8 cellular contexts compared by ENCODE assay signal in genomic region chr1:206384029-206384812, GRCh38.
DNase-seq lines count a peak whose midpoint lies in the region; TF ChIP-seq lines count a peak whose summit lies in the region.
"Not testable (repeated sequence)": the region's sequence is repeated elsewhere in the genome, so short reads cannot be mapped to it uniquely, and the experiment has no call there.

No MANE protein-coding gene starts in this region.

- H3K27me3 Mint-ChIP-seq in activated CD4-positive, alpha-beta T cell treated with anti-CD3 and anti-CD28 coated beads, Interleukin-2, amount 10 ng/mL, durations not matched to agents 7 days and 5 days: not testable (repeated sequence)

- 32 to 33% methylated on average over 4 to 5 of the region's 11 CpGs for WGBS in tibial nerve, 2 donors

- H3K4me2 ChIP-seq in OCI-LY3 (ENCODE audit: low read length): peak overlapping the region; percentile 61

- not testable (repeated sequence) for H3K36me3 ChIP-seq in OCI-LY3 (replicated peaks; ENCODE audit: low read depth, low read length); left ventricle myocardium inferior; neutrophil; tibial nerve

- H3K9me3 Mint-ChIP-seq in activated CD4-positive, alpha-beta T cell treated with anti-CD3 and anti-CD28 coated beads, Interleukin-2, amount 10 ng/mL, durations not matched to agents 7 days and 5 days: not testable (repeated sequence)

- CTCF ChIA-PET in activated CD4-positive, alpha-beta T cell treated with anti-CD3 and anti-CD28 coated beads, Interleukin-2, amount 10 ng/mL, durations not matched to agents 7 days and 5 days (lab: Charles Lee): not testable (repeated sequence)

- TF ChIP-seq POLR2A in tibial nerve (IDR thresholded peaks at IDR 0.05): not testable (repeated sequence)

- H3K9ac ChIP-seq in OCI-LY3 (ENCODE audit: low read length): not testable (repeated sequence)

- intact Hi-C loops in left ventricle myocardium inferior (cut with micrococcal nuclease): not testable (repeated sequence)

- not testable (repeated sequence) for H3K27ac ChIP-seq in OCI-LY3 (ENCODE audit: low read length); left ventricle myocardium inferior (replicated peaks)
- H3K27ac ChIP-seq in coronary artery: peak overlapping the region in 1 of 2 donors; percentile 20
- peak overlapping the region; percentile 48 for H3K27ac ChIP-seq in neutrophil
- H3K27ac ChIP-seq in tibial nerve: peak overlapping the region in 1 of 4 donors; percentile 64

- H3K27me3 ChIP-seq in OCI-LY3 (ENCODE audit: low read depth, low read length); left ventricle myocardium inferior (ENCODE audit: low read depth); neutrophil; tibial nerve: not testable (repeated sequence)

- not testable (repeated sequence) for H3K4me1 Mint-ChIP-seq in activated CD4-positive, alpha-beta T cell treated with anti-CD3 and anti-CD28 coated beads, Interleukin-2, amount 10 ng/mL, durations not matched to agents 7 days and 5 days

- H3K4me1 ChIP-seq in OCI-LY3 (ENCODE audit: low read length); left ventricle myocardium inferior; tibial nerve: not testable (repeated sequence)
- peaks cover 4 to 13% of the 10 kb centered on the region in 2 experiments for H3K4me1 ChIP-seq in neutrophil (ENCODE audit: control insufficient read depth in 1 of 2, insufficient read depth in 1 of 2, low read depth in 1 of 2, low read length in 1 of 2)

- H3K4me3 ChIP-seq in OCI-LY3 (ENCODE audit: low read length): 0 out of 2 replicates have a peak overlapping the region, but pooled peaks have one; percentile 39
- H3K4me3 ChIP-seq in coronary artery; left ventricle myocardium inferior; neutrophil (ENCODE audit: low read depth in 1 of 2, low read length in 1 of 2); tibial nerve: not testable (repeated sequence)

- not testable (repeated sequence) for H3K9me3 ChIP-seq in OCI-LY3 (ENCODE audit: insufficient read depth, low read length); left ventricle myocardium inferior (replicated peaks); neutrophil; tibial nerve

- peak; percentile 44 for TF ChIP-seq CTCF in OCI-LY3 (IDR thresholded peaks at IDR 0.05; ENCODE audit: low read depth, low read length)
- TF ChIP-seq CTCF in coronary artery (IDR thresholded peaks at IDR 0.05); neutrophil (IDR thresholded peaks at IDR 0.05): not testable (repeated sequence)
- peak; percentile 54 for TF ChIP-seq CTCF in left ventricle myocardium inferior (IDR thresholded peaks at IDR 0.05; ENCODE audit: borderline replicate concordance)
- peak in 3 of 5 experiments; percentile 12 to 22 (median 16) for TF ChIP-seq CTCF in tibial nerve (IDR thresholded peaks at IDR 0.05)

- not testable (repeated sequence) for H2AFZ ChIP-seq in OCI-LY3 (ENCODE audit: low read depth, low read length)

- H3K36me3 Mint-ChIP-seq in activated CD4-positive, alpha-beta T cell treated with anti-CD3 and anti-CD28 coated beads, Interleukin-2, amount 10 ng/mL, durations not matched to agents 7 days and 5 days (ENCODE audit: low read depth): not testable (repeated sequence)

- POLR2A ChIA-PET in activated CD4-positive, alpha-beta T cell treated with anti-CD3 and anti-CD28 coated beads, Interleukin-2, amount 10 ng/mL, durations not matched to agents 7 days and 5 days (lab: Charles Lee): not testable (repeated sequence)

- H4K20me1 ChIP-seq in OCI-LY3 (ENCODE audit: insufficient read depth, low read length): not testable (repeated sequence)

- not testable (repeated sequence) for H3K4me3 Mint-ChIP-seq in activated CD4-positive, alpha-beta T cell treated with anti-CD3 and anti-CD28 coated beads, Interleukin-2, amount 10 ng/mL, durations not matched to agents 7 days and 5 days

- not testable (repeated sequence) for H3K79me2 ChIP-seq in OCI-LY3 (ENCODE audit: low read length)

- peak overlapping the region; percentile 36 for H3K27ac Mint-ChIP-seq in activated CD4-positive, alpha-beta T cell treated with anti-CD3 and anti-CD28 coated beads, Interleukin-2, amount 10 ng/mL, durations not matched to agents 7 days and 5 days

- DNase-seq in G401 (ENCODE audit: low spot score): peak; percentile 88
- DNase-seq in KBM-7: peak; percentile 73
- DNase-seq in activated CD4-positive, alpha-beta T cell treated with anti-CD3 and anti-CD28 coated beads, Interleukin-2, amount 10 ng/mL, durations not matched to agents 7 days and 5 days: peak; percentile 54
- peak; percentile 49 for DNase-seq in coronary artery (ENCODE audit: low spot score)
- not testable (repeated sequence) for DNase-seq in left ventricle myocardium inferior
- DNase-seq in tibial nerve (ENCODE audit: low spot score in 2 of 2): peak in 1 of 2 donors; percentile 32

- in situ Hi-C loops in G401 (cut with HindIII; ENCODE audit: low sequenced_read_pairs); KBM-7 (cut with MboI; ENCODE audit: low pct_unique_long_range_greater_than_20kb, low sequenced_read_pairs): not testable (repeated sequence)

- peak in 1 of 2 donors; percentile 20 for TF ChIP-seq EP300 in tibial nerve (IDR thresholded peaks at IDR 0.05)
